Comparison of ENCODE assay signal across 11 cellular contexts in the genomic region with DNA sequence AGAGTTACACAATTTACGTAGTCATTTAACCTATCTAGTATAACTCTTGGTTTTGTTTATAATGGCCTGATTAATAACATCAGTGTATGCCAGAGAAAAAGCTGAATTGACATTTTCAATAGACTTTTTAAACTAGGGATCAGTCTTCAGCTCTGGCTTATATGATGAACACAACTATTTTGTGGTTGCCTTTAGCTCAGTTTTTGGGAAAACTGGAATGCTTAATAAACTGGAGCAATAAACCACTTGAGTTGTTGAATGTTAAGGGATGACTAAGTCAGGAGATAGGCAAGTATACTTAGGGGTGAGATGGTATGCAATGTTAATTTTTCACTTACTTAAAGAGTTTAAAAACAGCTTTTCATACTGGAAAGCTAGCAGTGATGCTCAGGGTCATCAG. TPM values are rescaled to one million over a fixed set of nuclear protein-coding genes. Genes with fewer than 3 reads are reported as not detected.
DNase-seq lines count a peak whose midpoint lies in the region; ATAC-seq, FAIRE-seq and TF ChIP-seq lines count a peak whose summit lies in the region.
"Had no signal": no experiment of that assay in that cellular context is flagged by ENCODE, and none has a peak within 500 bp of the region (broad histone marks: within the 10 kb centered on the region; RNA-seq: fewer than 3 reads in every experiment).

No MANE protein-coding gene starts in this region.

- CTCF ChIA-PET in AG04449 (lab: Yijun Ruan, JAX) = interaction anchor here (1.0 to 3.2 kb wide), 5 partner anchors 53 to 66 kb away, joined by 3 to 17 read pairs (median 5); no protein-coding TSS in a partner anchor

- no peak overlapping the region for H3K9ac ChIP-seq in adipocyte (ENCODE audit: low read length)
- H3K9ac ChIP-seq in kidney (ENCODE audit: low read length in 2 of 2) = peak overlapping the region in 1 of 2 donors; percentile 47

- peak overlapping the region; percentile 18 to 32 for H3K27ac ChIP-seq in kidney (ENCODE audit: low read depth in 2 of 2, low read length in 2 of 2)
- no peak overlapping the region for H3K27ac ChIP-seq in adrenal gland
- H3K27ac ChIP-seq: heart left ventricle had no signal

- intact Hi-C loops in kidney (cut with DNase I) (no loop called here), adrenal gland (cut with DNase I) (loop anchor here in 1 of 2 donors (10.0 kb wide), 1 partner anchor 59 kb away; no protein-coding TSS in a partner anchor)

- WGBS in adrenal gland, 4 donors = 89 to 94% (median 92%) methylated on average over 1 of the region's 1 CpG

- POLR2A ChIA-PET in AG04449 (lab: Yijun Ruan, JAX) = interaction anchor here (0.9 to 1.5 kb wide), 3 partner anchors 8 to 27 kb away, joined by 3 to 7 read pairs (median 6); no protein-coding TSS in a partner anchor

- no peaks in the 10 kb centered on the region for H3K36me3 ChIP-seq in adipocyte (ENCODE audit: control insufficient read depth, insufficient read depth, low read length, severe bottlenecking)
- H3K36me3 ChIP-seq in kidney (ENCODE audit: control insufficient read depth in 1 of 2, insufficient read depth in 2 of 2, low read length in 2 of 2) = no peaks in the 10 kb centered on the region
- no peaks in the 10 kb centered on the region for H3K36me3 ChIP-seq in adrenal gland (replicated peaks in 1 of 2)
- H3K36me3 ChIP-seq: heart left ventricle had no signal

- FAIRE-seq in H54 (lab: Jason Lieb, UNC) (peak; percentile 86), kidney (lab: Jason Lieb, UNC) (no peak)

- ATAC-seq in GM18498 (IDR thresholded peaks at IDR 0.05; ENCODE audit: unreplicated experiment) = no peak
- no peak for ATAC-seq in HG03378 (IDR thresholded peaks at IDR 0.05; ENCODE audit: unreplicated experiment)
- ATAC-seq: heart left ventricle had no signal

- H3K4me3 ChIP-seq in AG04449 (ENCODE audit: low read depth, low read length) = peak overlapping the region; percentile 91
- H3K4me3 ChIP-seq in adipocyte (ENCODE audit: low read length) = peak overlapping the region; percentile 97
- peak overlapping the region; percentile 42 to 93 for H3K4me3 ChIP-seq in kidney (ENCODE audit: low read length in 2 of 2)
- H3K4me3 ChIP-seq in adrenal gland = no peak overlapping the region

- H3K27me3 ChIP-seq in adipocyte (replicated peaks; ENCODE audit: control insufficient read depth, insufficient read depth, low read length) (no peaks in the 10 kb centered on the region), adrenal gland (no peaks in the 10 kb centered on the region)

- no peaks in the 10 kb centered on the region for H3K9me3 ChIP-seq in adipocyte (ENCODE audit: control insufficient read depth, low read length)
- H3K9me3 ChIP-seq in kidney (ENCODE audit: control insufficient read depth in 1 of 2, low read length in 2 of 2) = no peaks in the 10 kb centered on the region
- H3K9me3 ChIP-seq in adrenal gland (replicated peaks in 1 of 3) = no peaks in the 10 kb centered on the region
- H3K9me3 ChIP-seq: heart left ventricle had no signal

- DNase-seq in AG04449 (ENCODE audit: low read depth, low spot score) (peak; percentile 93), H54 (ENCODE audit: insufficient read length, low spot score) (no peak), adipocyte (ENCODE audit: low read depth) (peak; percentile 36), kidney (no peak), CD1c-positive myeloid dendritic cell (ENCODE audit: extremely low spot score) (no peak), adrenal gland (no peak)
- DNase-seq: activated effector memory CD4-positive, alpha-beta T cell treated with anti-CD3 and anti-CD28 coated beads, Interleukin-2, amount 50 U/mL, for 16 hours; DMS153; heart left ventricle had no signal

- TF ChIP-seq POLR2A in H54 (IDR thresholded peaks at IDR 0.05; ENCODE audit: low read depth, low read length) (no peak), adrenal gland (IDR thresholded peaks at IDR 0.05) (no peak)

- no peak for TF ChIP-seq CTCF in AG04449 (IDR thresholded peaks at IDR 0.05; ENCODE audit: insufficient read depth, low read length, missing control alignments)
- no peak for TF ChIP-seq CTCF in kidney (IDR thresholded peaks at IDR 0.05; ENCODE audit: borderline replicate concordance, extremely low read depth, insufficient read depth)
- no peak for TF ChIP-seq CTCF in adrenal gland (IDR thresholded peaks at IDR 0.05)

- H3K4me1 ChIP-seq in adipocyte (ENCODE audit: control insufficient read depth, insufficient read depth, low read length) (peaks cover 47% of the 10 kb centered on the region), kidney (ENCODE audit: control insufficient read depth in 1 of 2, insufficient read depth in 1 of 2, low read depth in 1 of 2, low read length in 2 of 2) (peaks cover 2 to 18% of the 10 kb centered on the region in 2 donors), adrenal gland (replicated peaks in 1 of 2) (peaks cover 5 to 26% of the 10 kb centered on the region in 2 donors)

RNA-seq across cellular contexts. Expression of gene NDFIP2, which starts 2.3 kb away (rescaled TPM):
- 52.2 TPM for total RNA-seq in kidney
- polyA plus RNA-seq in kidney (ENCODE audit: insufficient read depth, low read depth, low replicate concordance) = 28.7 TPM
- 10 to 100 TPM; 16.4 to 52.2 (median 38.9) TPM for total RNA-seq in adrenal gland
- polyA plus RNA-seq in adrenal gland = 10 to 100 TPM in 1 of 3 donors, 1 to 10 TPM in 2; 5.2 to 50.7 (median 9.3) TPM

Comparison
In these comparisons a context has a peak if more than half of its experiments do, and no peak if none do; other contexts are left out.
1. DNase-seq: peak in AG04449 (single experiment) and adipocyte (single experiment); none in H54 (single experiment), kidney (single experiment), CD1c-positive myeloid dendritic cell (single experiment) and adrenal gland (0 of 7).
2. H3K4me3 ChIP-seq: peak in AG04449 (single experiment), adipocyte (single experiment) and kidney (2 of 2); none in adrenal gland (0 of 4).
3. H3K27ac ChIP-seq: peak in kidney (2 of 2); none in adrenal gland (0 of 5).